8 cellular contexts compared by ENCODE assay signal in genomic region chr2:221529943-221530652, GRCh38. TPM values are rescaled to one million over a fixed set of nuclear protein-coding genes. Genes with fewer than 3 reads are reported as not detected.
DNase-seq lines count a peak whose midpoint lies in the region; TF ChIP-seq lines count a peak whose summit lies in the region.

No MANE protein-coding gene starts in this region.

- H3K27ac ChIP-seq in colonic mucosa (peak overlapping the region; percentile 35), parathyroid adenoma (no peak overlapping the region)

- H3K27me3 ChIP-seq in colonic mucosa = no peaks in the 10 kb centered on the region
- no peaks in the 10 kb centered on the region for H3K27me3 ChIP-seq in parathyroid adenoma (ENCODE audit: control insufficient read depth, insufficient read depth, low read length)

- no peaks in the 10 kb centered on the region for H3K79me2 ChIP-seq in parathyroid adenoma

- no peak overlapping the region for H2AFZ ChIP-seq in parathyroid adenoma

- TF ChIP-seq CTCF in colonic mucosa (IDR thresholded peaks at IDR 0.05) = no peak
- TF ChIP-seq CTCF in parathyroid adenoma (IDR thresholded peaks at IDR 0.05) = no peak

- H3K4me2 ChIP-seq in parathyroid adenoma (ENCODE audit: low read length) = peak overlapping the region; percentile 32

- intact Hi-C loops in colonic mucosa (cut with DNase I) = no loop called here

- DNase-seq in EH (ENCODE audit: low read depth) (peak; percentile 91), NCI-H226 (peak; percentile 18), colonic mucosa (no peak), NCI-H2029 treated with DMSO at 0.1 percent for 48 hours (lab: John Stamatoyannopoulos, UW) (no peak), CD1c-positive myeloid dendritic cell (ENCODE audit: extremely low spot score) (no peak), NCI-H1436 (lab: John Stamatoyannopoulos, UW) (no peak)
- DNase-seq in effector CD4-positive, alpha-beta T cell = no peak

- H3K9me3 ChIP-seq in colonic mucosa (no peaks in the 10 kb centered on the region), parathyroid adenoma (ENCODE audit: control insufficient read depth, low read length) (no peaks in the 10 kb centered on the region)

- H3K9ac ChIP-seq in colonic mucosa (ENCODE audit: low read depth in 2 of 2, low read length in 2 of 2) (peak overlapping the region in 1 of 2 donors; percentile 59), parathyroid adenoma (no peak overlapping the region)

- no peak overlapping the region for H3K4me3 ChIP-seq in colonic mucosa
- no peak overlapping the region for H3K4me3 ChIP-seq in parathyroid adenoma (ENCODE audit: low read depth, low read length)

- H3K36me3 ChIP-seq in colonic mucosa (no peaks in the 10 kb centered on the region), parathyroid adenoma (ENCODE audit: control insufficient read depth, insufficient read depth, low read length) (no peaks in the 10 kb centered on the region)

- H3K4me1 ChIP-seq in colonic mucosa = peaks cover 10% of the 10 kb centered on the region
- no peaks in the 10 kb centered on the region for H3K4me1 ChIP-seq in parathyroid adenoma

RNA-seq across cellular contexts. Expression of gene EPHA4, which starts 42.0 kb away (rescaled TPM):
- total RNA-seq in colonic mucosa = 10 to 100 TPM in 1 of 2 donors, 1 to 10 TPM in 1; 8.9 to 17.1 TPM

Comparison
In these comparisons a context has a peak if more than half of its experiments do, and no peak if none do; other contexts are left out.
1. DNase-seq: peak in EH (single experiment) and NCI-H226 (single experiment); none in colonic mucosa (single experiment), NCI-H2029 treated with DMSO at 0.1 percent for 48 hours (single experiment), CD1c-positive myeloid dendritic cell (single experiment), NCI-H1436 (single experiment) and effector CD4-positive, alpha-beta T cell (single experiment).